ENCODE assay signal across 25 cellular contexts in genomic region chr2:49037197-49037596, GRCh38.
"Had no signal": no experiment of that assay in that cellular context is flagged by ENCODE, and none has a peak within 500 bp of the region (broad histone marks: within the 10 kb centered on the region; RNA-seq: fewer than 3 reads in every experiment).

No MANE protein-coding gene starts in this region.

- H3K9me3 ChIP-seq: colonic mucosa, esophagus muscularis mucosa, heart right ventricle, lower lobe of right lung, prostate gland, right atrium auricular region, sigmoid colon, stomach, thyroid gland had no signal

- H3K27me3 ChIP-seq: colonic mucosa, esophagus muscularis mucosa, right atrium auricular region, sigmoid colon, stomach, thyroid gland had no signal

- ATAC-seq: heart right ventricle; left colon; left ventricle myocardium superior; naive thymus-derived CD8-positive, alpha-beta T cell; stimulated activated effector memory CD8-positive, alpha-beta T cell treated with anti-CD3 and anti-CD28 coated beads, Interleukin-12 subunit alpha, Interleukin-12 subunit beta, amount 100 ng/mL, for 72 hours had no signal

- H3K27ac ChIP-seq: colonic mucosa, esophagus muscularis mucosa, heart right ventricle, lower lobe of right lung, prostate gland, right atrium auricular region, sigmoid colon, stomach, thyroid gland had no signal

- DNase-seq: colonic mucosa; dermis blood vessel endothelial cell; effector memory CD4-positive, alpha-beta T cell; foreskin melanocyte; glutamatergic neuron; heart right ventricle; hippocampal formation; kidney glomerular epithelial cell; left colon; left ventricle myocardium superior; lower lobe of right lung; naive thymus-derived CD8-positive, alpha-beta T cell; nephron progenitor cell; nucleus accumbens; sigmoid colon; stimulated activated CD4-positive, alpha-beta T cell treated with anti-CD3 and anti-CD28 coated beads, Interleukin-2, amount 100 ng/mL, for 24 hours; stimulated activated CD4-positive, alpha-beta T cell treated with anti-CD3 and anti-CD28 coated beads, Interleukin-4, amount 100 ng/mL, for 24 hours; stimulated activated naive CD4-positive, alpha-beta T cell treated with Interleukin-2 at 50 U/mL for 16 hours; stomach; thyroid gland; trophoblast cell had no signal

- H3K4me1 ChIP-seq: colonic mucosa, esophagus muscularis mucosa, heart right ventricle, lower lobe of right lung, prostate gland, right atrium auricular region, sigmoid colon, stomach, thyroid gland had no signal

- H3K36me3 ChIP-seq: colonic mucosa, esophagus muscularis mucosa, heart right ventricle, lower lobe of right lung, prostate gland, right atrium auricular region, sigmoid colon, stomach, thyroid gland had no signal

- H3K4me3 ChIP-seq: colonic mucosa, esophagus muscularis mucosa, heart right ventricle, lower lobe of right lung, prostate gland, right atrium auricular region, sigmoid colon, stomach, thyroid gland had no signal
